Comparison of ENCODE assay signal across 1 cellular context in genomic region chr20:24782801-24783630, GRCh38.
TF ChIP-seq lines count a peak whose summit lies in the region.

No MANE protein-coding gene starts in this region.

TF ChIP-seq in SK-N-SH, 30 proteins besides CTCF, POLR2A, EP300 and RAD21 (continued from another document):
- no peak for TF ChIP-seq TEAD4 (IDR thresholded peaks at IDR 0.05; ENCODE audit: borderline replicate concordance, insufficient read depth)
